ENCODE assay signal across 1 cellular context in the genomic region with DNA sequence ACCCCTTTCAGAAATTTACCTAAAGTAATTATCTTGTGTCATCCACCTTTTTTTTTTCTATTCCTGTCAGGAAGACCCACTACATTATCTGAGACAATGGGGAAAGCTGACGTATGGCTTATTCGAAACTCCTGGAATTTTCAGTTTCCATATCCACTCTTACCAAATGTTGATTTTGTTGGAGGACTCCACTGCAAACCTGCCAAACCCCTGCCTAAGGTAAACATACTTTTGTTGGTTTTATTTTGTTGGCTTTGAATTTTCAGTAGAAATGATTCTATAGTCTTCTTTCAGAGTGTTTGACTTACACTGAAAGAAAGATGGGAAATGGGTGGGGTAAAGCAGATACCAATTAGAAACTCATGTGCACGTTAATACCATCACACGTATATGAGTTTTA.
TF ChIP-seq lines count a peak whose summit lies in the region.

No MANE protein-coding gene starts in this region.

TF ChIP-seq in HepG2, 621 proteins besides CTCF, POLR2A, EP300 and RAD21 (continued from another document and continues in another):
- TF ChIP-seq, protein P1, sequence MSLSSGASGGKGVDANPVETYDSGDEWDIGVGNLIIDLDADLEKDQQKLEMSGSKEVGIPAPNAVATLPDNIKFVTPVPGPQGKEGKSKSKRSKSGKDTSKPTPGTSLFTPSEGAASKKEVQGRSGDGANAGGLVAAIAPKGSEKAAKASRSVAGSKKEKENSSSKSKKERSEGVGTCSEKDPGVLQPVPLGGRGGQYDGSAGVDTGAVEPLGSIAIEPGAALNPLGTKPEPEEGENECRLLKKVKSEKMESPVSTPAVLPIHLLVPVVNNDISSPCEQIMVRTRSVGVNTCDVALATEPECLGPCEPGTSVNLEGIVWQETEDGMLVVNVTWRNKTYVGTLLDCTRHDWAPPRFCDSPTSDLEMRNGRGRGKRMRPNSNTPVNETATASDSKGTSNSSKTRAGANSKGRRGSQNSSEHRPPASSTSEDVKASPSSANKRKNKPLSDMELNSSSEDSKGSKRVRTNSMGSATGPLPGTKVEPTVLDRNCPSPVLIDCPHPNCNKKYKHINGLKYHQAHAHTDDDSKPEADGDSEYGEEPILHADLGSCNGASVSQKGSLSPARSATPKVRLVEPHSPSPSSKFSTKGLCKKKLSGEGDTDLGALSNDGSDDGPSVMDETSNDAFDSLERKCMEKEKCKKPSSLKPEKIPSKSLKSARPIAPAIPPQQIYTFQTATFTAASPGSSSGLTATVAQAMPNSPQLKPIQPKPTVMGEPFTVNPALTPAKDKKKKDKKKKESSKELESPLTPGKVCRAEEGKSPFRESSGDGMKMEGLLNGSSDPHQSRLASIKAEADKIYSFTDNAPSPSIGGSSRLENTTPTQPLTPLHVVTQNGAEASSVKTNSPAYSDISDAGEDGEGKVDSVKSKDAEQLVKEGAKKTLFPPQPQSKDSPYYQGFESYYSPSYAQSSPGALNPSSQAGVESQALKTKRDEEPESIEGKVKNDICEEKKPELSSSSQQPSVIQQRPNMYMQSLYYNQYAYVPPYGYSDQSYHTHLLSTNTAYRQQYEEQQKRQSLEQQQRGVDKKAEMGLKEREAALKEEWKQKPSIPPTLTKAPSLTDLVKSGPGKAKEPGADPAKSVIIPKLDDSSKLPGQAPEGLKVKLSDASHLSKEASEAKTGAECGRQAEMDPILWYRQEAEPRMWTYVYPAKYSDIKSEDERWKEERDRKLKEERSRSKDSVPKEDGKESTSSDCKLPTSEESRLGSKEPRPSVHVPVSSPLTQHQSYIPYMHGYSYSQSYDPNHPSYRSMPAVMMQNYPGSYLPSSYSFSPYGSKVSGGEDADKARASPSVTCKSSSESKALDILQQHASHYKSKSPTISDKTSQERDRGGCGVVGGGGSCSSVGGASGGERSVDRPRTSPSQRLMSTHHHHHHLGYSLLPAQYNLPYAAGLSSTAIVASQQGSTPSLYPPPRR (CRISPR knock-in tag; IDR thresholded peaks at IDR 0.05; ENCODE audit: borderline replicate concordance) = 0 out of 2 replicates have a peak, but pooled peaks have one; percentile 23
- TF ChIP-seq HDAC2 (CRISPR knock-in tag; IDR thresholded peaks at IDR 0.05) (peak; percentile 39; the same call in 1 of the 2 replicates), ZNF552 (CRISPR knock-in tag; IDR thresholded peaks at IDR 0.05; ENCODE audit: borderline replicate concordance) (no peak), PHF8 (CRISPR knock-in tag; IDR thresholded peaks at IDR 0.05) (no peak), TBL1XR1 (IDR thresholded peaks at IDR 0.05; ENCODE audit: borderline replicate concordance, low read length, partially characterized antibody) (peak; percentile 21), HDAC1 (CRISPR knock-in tag; IDR thresholded peaks at IDR 0.05) (no peak), NCOA5 (CRISPR knock-in tag; IDR thresholded peaks at IDR 0.05) (no peak), SAP130 (CRISPR knock-in tag; IDR thresholded peaks at IDR 0.05; ENCODE audit: low read depth) (peak; percentile 56), NPAS2 (CRISPR knock-in tag; IDR thresholded peaks at IDR 0.05; ENCODE audit: borderline replicate concordance) (no peak), HHEX (CRISPR knock-in tag; IDR thresholded peaks at IDR 0.05) (no peak), HNRNPL (IDR thresholded peaks at IDR 0.05; ENCODE audit: low read depth, low read length) (no peak), ZNF230 (CRISPR knock-in tag; IDR thresholded peaks at IDR 0.05) (no peak), ZNF569 (CRISPR knock-in tag; IDR thresholded peaks at IDR 0.05; ENCODE audit: borderline replicate concordance) (no peak), NFIC (IDR thresholded peaks at IDR 0.05; ENCODE audit: low read length) (peak; percentile 82), SOX5 (CRISPR knock-in tag; IDR thresholded peaks at IDR 0.05; ENCODE audit: borderline replicate concordance) (peak; percentile 83; the same call in 1 of the 2 replicates), EHMT2 (IDR thresholded peaks at IDR 0.05; ENCODE audit: borderline replicate concordance, low read depth, low read length) (peak; percentile 80; the same call in 1 of the 2 replicates), ZNF652 (CRISPR knock-in tag; IDR thresholded peaks at IDR 0.05; ENCODE audit: borderline replicate concordance, low read depth) (no peak), REXO4 (CRISPR knock-in tag; IDR thresholded peaks at IDR 0.05; ENCODE audit: borderline replicate concordance) (no peak), JARID2 (CRISPR knock-in tag; IDR thresholded peaks at IDR 0.05; ENCODE audit: insufficient replicate concordance) (no peak), PITX1 (CRISPR knock-in tag; IDR thresholded peaks at IDR 0.05) (peak; percentile 79; the same call in 1 of the 2 replicates), CC2D1A (CRISPR knock-in tag; IDR thresholded peaks at IDR 0.05) (no peak), SOX13 (IDR thresholded peaks at IDR 0.05) (peak; percentile 67; the same call in 1 of the 2 replicates), SOX13 (CRISPR knock-in tag; conservative IDR thresholded peaks at IDR 0.05 in 1 of 2, IDR thresholded peaks at IDR 0.05 in 1 of 2) (peak in 1 of 2 experiments; percentile 87; a peak in 2 of 4 replicates), ZNF225 (CRISPR knock-in tag; IDR thresholded peaks at IDR 0.05) (no peak), ZNF543 (CRISPR knock-in tag; IDR thresholded peaks at IDR 0.05) (no peak), ZNF460 (CRISPR knock-in tag; IDR thresholded peaks at IDR 0.05; ENCODE audit: borderline replicate concordance) (no peak), JUNB (CRISPR knock-in tag; IDR thresholded peaks at IDR 0.05; ENCODE audit: borderline replicate concordance) (no peak), GATAD2A (CRISPR knock-in tag; IDR thresholded peaks at IDR 0.05) (peak; percentile 86), GATAD1 (CRISPR knock-in tag; IDR thresholded peaks at IDR 0.05) (no peak), ZNF619 (CRISPR knock-in tag; IDR thresholded peaks at IDR 0.05) (no peak), NBN (conservative IDR thresholded peaks at IDR 0.05) (no peak)
- TF ChIP-seq, protein P2, sequence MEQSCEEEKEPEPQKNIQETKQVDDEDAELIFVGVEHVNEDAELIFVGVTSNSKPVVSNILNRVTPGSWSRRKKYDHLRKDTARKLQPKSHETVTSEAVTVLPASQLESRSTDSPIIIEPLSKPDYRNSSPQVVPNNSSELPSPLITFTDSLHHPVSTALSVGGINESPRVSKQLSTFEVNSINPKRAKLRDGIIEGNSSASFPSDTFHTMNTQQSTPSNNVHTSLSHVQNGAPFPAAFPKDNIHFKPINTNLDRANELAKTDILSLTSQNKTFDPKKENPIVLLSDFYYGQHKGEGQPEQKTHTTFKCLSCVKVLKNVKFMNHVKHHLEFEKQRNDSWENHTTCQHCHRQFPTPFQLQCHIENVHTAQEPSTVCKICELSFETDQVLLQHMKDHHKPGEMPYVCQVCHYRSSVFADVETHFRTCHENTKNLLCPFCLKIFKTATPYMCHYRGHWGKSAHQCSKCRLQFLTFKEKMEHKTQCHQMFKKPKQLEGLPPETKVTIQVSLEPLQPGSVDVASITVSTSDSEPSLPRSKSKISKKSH (CRISPR knock-in tag; IDR thresholded peaks at IDR 0.05; ENCODE audit: borderline replicate concordance) = no peak
- TF ChIP-seq, protein P3, sequence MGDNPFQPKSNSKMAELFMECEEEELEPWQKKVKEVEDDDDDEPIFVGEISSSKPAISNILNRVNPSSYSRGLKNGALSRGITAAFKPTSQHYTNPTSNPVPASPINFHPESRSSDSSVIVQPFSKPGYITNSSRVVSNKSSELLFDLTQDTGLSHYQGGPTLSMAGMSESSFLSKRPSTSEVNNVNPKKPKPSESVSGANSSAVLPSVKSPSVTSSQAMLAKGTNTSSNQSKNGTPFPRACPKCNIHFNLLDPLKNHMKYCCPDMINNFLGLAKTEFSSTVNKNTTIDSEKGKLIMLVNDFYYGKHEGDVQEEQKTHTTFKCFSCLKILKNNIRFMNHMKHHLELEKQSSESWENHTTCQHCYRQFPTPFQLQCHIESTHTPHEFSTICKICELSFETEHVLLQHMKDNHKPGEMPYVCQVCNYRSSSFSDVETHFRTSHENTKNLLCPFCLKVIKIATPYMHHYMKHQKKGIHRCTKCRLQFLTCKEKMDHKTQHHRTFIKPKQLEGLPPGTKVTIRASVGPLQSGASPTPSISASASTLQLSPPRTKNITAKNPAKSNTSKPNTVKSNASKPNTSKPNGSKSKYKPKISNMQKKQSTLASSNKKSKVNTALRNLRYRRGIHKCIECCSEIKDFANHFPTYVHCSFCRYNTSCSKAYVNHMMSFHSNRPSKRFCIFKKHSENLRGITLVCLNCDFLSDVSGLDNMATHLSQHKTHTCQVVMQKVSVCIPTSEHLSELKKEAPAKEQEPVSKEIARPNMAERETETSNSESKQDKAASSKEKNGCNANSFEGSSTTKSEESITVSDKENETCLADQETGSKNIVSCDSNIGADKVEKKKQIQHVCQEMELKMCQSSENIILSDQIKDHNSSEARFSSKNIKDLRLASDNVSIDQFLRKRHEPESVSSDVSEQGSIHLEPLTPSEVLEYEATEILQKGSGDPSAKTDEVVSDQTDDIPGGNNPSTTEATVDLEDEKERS (CRISPR knock-in tag; IDR thresholded peaks at IDR 0.05) = no peak
- TF ChIP-seq, protein P4, sequence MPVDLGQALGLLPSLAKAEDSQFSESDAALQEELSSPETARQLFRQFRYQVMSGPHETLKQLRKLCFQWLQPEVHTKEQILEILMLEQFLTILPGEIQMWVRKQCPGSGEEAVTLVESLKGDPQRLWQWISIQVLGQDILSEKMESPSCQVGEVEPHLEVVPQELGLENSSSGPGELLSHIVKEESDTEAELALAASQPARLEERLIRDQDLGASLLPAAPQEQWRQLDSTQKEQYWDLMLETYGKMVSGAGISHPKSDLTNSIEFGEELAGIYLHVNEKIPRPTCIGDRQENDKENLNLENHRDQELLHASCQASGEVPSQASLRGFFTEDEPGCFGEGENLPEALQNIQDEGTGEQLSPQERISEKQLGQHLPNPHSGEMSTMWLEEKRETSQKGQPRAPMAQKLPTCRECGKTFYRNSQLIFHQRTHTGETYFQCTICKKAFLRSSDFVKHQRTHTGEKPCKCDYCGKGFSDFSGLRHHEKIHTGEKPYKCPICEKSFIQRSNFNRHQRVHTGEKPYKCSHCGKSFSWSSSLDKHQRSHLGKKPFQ (CRISPR knock-in tag; IDR thresholded peaks at IDR 0.05; ENCODE audit: insufficient replicate concordance) = no peak
- TF ChIP-seq, protein P5, sequence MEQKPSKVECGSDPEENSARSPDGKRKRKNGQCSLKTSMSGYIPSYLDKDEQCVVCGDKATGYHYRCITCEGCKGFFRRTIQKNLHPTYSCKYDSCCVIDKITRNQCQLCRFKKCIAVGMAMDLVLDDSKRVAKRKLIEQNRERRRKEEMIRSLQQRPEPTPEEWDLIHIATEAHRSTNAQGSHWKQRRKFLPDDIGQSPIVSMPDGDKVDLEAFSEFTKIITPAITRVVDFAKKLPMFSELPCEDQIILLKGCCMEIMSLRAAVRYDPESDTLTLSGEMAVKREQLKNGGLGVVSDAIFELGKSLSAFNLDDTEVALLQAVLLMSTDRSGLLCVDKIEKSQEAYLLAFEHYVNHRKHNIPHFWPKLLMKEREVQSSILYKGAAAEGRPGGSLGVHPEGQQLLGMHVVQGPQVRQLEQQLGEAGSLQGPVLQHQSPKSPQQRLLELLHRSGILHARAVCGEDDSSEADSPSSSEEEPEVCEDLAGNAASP (CRISPR knock-in tag; IDR thresholded peaks at IDR 0.05; ENCODE audit: borderline replicate concordance) = no peak
- TF ChIP-seq, protein P6, sequence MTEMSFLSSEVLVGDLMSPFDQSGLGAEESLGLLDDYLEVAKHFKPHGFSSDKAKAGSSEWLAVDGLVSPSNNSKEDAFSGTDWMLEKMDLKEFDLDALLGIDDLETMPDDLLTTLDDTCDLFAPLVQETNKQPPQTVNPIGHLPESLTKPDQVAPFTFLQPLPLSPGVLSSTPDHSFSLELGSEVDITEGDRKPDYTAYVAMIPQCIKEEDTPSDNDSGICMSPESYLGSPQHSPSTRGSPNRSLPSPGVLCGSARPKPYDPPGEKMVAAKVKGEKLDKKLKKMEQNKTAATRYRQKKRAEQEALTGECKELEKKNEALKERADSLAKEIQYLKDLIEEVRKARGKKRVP (CRISPR knock-in tag; IDR thresholded peaks at IDR 0.05) = 0 out of 4 replicates have a peak, but pooled peaks of 1 of the 2 experiments have one; percentile 28
- TF ChIP-seq, protein P7, sequence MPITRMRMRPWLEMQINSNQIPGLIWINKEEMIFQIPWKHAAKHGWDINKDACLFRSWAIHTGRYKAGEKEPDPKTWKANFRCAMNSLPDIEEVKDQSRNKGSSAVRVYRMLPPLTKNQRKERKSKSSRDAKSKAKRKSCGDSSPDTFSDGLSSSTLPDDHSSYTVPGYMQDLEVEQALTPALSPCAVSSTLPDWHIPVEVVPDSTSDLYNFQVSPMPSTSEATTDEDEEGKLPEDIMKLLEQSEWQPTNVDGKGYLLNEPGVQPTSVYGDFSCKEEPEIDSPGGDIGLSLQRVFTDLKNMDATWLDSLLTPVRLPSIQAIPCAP (CRISPR knock-in tag; IDR thresholded peaks at IDR 0.05; ENCODE audit: low read depth) = no peak
- TF ChIP-seq, protein P8, sequence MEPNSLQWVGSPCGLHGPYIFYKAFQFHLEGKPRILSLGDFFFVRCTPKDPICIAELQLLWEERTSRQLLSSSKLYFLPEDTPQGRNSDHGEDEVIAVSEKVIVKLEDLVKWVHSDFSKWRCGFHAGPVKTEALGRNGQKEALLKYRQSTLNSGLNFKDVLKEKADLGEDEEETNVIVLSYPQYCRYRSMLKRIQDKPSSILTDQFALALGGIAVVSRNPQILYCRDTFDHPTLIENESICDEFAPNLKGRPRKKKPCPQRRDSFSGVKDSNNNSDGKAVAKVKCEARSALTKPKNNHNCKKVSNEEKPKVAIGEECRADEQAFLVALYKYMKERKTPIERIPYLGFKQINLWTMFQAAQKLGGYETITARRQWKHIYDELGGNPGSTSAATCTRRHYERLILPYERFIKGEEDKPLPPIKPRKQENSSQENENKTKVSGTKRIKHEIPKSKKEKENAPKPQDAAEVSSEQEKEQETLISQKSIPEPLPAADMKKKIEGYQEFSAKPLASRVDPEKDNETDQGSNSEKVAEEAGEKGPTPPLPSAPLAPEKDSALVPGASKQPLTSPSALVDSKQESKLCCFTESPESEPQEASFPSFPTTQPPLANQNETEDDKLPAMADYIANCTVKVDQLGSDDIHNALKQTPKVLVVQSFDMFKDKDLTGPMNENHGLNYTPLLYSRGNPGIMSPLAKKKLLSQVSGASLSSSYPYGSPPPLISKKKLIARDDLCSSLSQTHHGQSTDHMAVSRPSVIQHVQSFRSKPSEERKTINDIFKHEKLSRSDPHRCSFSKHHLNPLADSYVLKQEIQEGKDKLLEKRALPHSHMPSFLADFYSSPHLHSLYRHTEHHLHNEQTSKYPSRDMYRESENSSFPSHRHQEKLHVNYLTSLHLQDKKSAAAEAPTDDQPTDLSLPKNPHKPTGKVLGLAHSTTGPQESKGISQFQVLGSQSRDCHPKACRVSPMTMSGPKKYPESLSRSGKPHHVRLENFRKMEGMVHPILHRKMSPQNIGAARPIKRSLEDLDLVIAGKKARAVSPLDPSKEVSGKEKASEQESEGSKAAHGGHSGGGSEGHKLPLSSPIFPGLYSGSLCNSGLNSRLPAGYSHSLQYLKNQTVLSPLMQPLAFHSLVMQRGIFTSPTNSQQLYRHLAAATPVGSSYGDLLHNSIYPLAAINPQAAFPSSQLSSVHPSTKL (CRISPR knock-in tag; IDR thresholded peaks at IDR 0.05) = peak; percentile 85
- TF ChIP-seq, protein P9, sequence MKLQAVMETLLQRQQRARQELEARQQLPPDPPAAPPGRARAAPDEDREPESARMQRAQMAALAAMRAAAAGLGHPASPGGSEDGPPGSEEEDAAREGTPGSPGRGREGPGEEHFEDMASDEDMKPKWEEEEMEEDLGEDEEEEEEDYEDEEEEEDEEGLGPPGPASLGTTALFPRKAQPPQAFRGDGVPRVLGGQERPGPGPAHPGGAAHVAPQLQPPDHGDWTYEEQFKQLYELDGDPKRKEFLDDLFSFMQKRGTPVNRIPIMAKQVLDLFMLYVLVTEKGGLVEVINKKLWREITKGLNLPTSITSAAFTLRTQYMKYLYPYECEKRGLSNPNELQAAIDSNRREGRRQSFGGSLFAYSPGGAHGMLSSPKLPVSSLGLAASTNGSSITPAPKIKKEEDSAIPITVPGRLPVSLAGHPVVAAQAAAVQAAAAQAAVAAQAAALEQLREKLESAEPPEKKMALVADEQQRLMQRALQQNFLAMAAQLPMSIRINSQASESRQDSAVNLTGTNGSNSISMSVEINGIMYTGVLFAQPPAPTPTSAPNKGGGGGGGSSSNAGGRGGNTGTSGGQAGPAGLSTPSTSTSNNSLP (IDR thresholded peaks at IDR 0.05; ENCODE audit: low read depth, low read length) = peak; percentile 82
